ENCODE assay signal across 13 cellular contexts in genomic region chr3:52270252-52270754, GRCh38. TPM values are rescaled to one million over a fixed set of nuclear protein-coding genes. Genes with fewer than 3 reads are reported as not detected.
A peak's percentile ranks its signal among the peaks of the same experiment; 100 is the strongest.
DNase-seq lines count a peak whose midpoint lies in the region; ATAC-seq and TF ChIP-seq lines count a peak whose summit lies in the region.
"Had no signal": no experiment of that assay in that cellular context is flagged by ENCODE, and none has a peak within 500 bp of the region (broad histone marks: within the 10 kb centered on the region; RNA-seq: fewer than 3 reads in every experiment).

No MANE protein-coding gene starts in this region.

- H4K91ac ChIP-seq in mesenchymal stem cell (ENCODE audit: low read length): no peak overlapping the region

- H3K18ac ChIP-seq in mesenchymal stem cell (ENCODE audit: low read depth in 1 of 2, low read length in 2 of 2): no peak overlapping the region

- H2BK120ac ChIP-seq in mesenchymal stem cell (ENCODE audit: low read depth, low read length): no peak overlapping the region

- no peak overlapping the region for H3K4me2 ChIP-seq in mesenchymal stem cell (ENCODE audit: low read length, poor library complexity, severe bottlenecking)

- H2BK15ac ChIP-seq in mesenchymal stem cell (ENCODE audit: low read depth, poor library complexity, severe bottlenecking): no peak overlapping the region

- H3K79me1 ChIP-seq in mesenchymal stem cell (replicated peaks; ENCODE audit: low read length, poor library complexity, severe bottlenecking): peaks cover 4% of the 10 kb centered on the region

- H3K27ac ChIP-seq in cardiac muscle cell (peak overlapping the region; percentile 13), mesenchymal stem cell (ENCODE audit: low read length, poor library complexity, severe bottlenecking) (no peak overlapping the region), urinary bladder (ENCODE audit: low read depth) (peak overlapping the region; percentile 64)
- H3K27ac ChIP-seq: C4-2B, SK-N-MC had no signal

- DNase-seq in cardiac muscle cell (ENCODE audit: low read depth in 1 of 2, low spot score in 1 of 2) (no peak), Right ventricle myocardium superior (no peak), cardiac fibroblast (ENCODE audit: low read depth in 2 of 2) (peak; percentile 33 to 37), mesenchymal stem cell (no peak), NCI-H146 treated with DMSO at 0.1 percent for 48 hours (lab: John Stamatoyannopoulos, UW; ENCODE audit: unreplicated experiment) (no peak), G401 (ENCODE audit: low spot score) (no peak)
- DNase-seq: midbrain, NCI-H2171 treated with DMSO at 0.1 percent for 48 hours had no signal

- WGBS in mesenchymal stem cell: 49% methylated on average over 8 of the region's 9 CpGs
- WGBS in urinary bladder: 45% methylated on average over 9 of the region's 9 CpGs

- no peaks in the 10 kb centered on the region for H3K9me3 ChIP-seq in cardiac muscle cell (ENCODE audit: low read depth)
- no peaks in the 10 kb centered on the region for H3K9me3 ChIP-seq in mesenchymal stem cell (ENCODE audit: control insufficient read depth, low read length)

- H3K14ac ChIP-seq in mesenchymal stem cell (ENCODE audit: low read length in 2 of 2): no peak overlapping the region

- no peak overlapping the region for H2AK5ac ChIP-seq in mesenchymal stem cell (ENCODE audit: low read length, severe bottlenecking)

- H2AFZ ChIP-seq in mesenchymal stem cell (ENCODE audit: low read depth, low read length): no peak overlapping the region

- H3K9ac ChIP-seq in mesenchymal stem cell (ENCODE audit: low read length): peak overlapping the region; percentile 62

- no peak overlapping the region for H3K23ac ChIP-seq in mesenchymal stem cell (ENCODE audit: low read length in 2 of 2)

- in situ Hi-C loops in G401 (cut with HindIII; ENCODE audit: low sequenced_read_pairs): no loop called here

- ATAC-seq in Right ventricle myocardium superior (ENCODE audit: poor library complexity) (no peak), HG02870 (IDR thresholded peaks at IDR 0.05; ENCODE audit: unreplicated experiment) (no peak)

- H3K4me1 ChIP-seq in cardiac muscle cell (ENCODE audit: low read depth) (no peaks in the 10 kb centered on the region), mesenchymal stem cell (ENCODE audit: control insufficient read depth, insufficient read depth, low read depth, low read length) (peaks cover 10% of the 10 kb centered on the region), urinary bladder (ENCODE audit: insufficient read depth) (peaks cover 1% of the 10 kb centered on the region)

- H3K4me3 ChIP-seq in cardiac muscle cell (no peak overlapping the region), cardiac fibroblast (replicated peaks in 1 of 2; ENCODE audit: low read depth in 2 of 2, low read length in 2 of 2) (no peak overlapping the region), mesenchymal stem cell (ENCODE audit: insufficient read depth in 1 of 2, low read depth in 1 of 2, low read length in 2 of 2) (no peak overlapping the region), urinary bladder (ENCODE audit: low read depth, low read length) (no peak overlapping the region)
- H3K4me3 ChIP-seq: SK-N-MC had no signal

- H4K8ac ChIP-seq in mesenchymal stem cell (ENCODE audit: low read length): no peak overlapping the region

- H3K36me3 ChIP-seq in cardiac muscle cell (peaks cover 53% of the 10 kb centered on the region), mesenchymal stem cell (ENCODE audit: control insufficient read depth in 1 of 2, insufficient read depth in 2 of 2, low read depth in 1 of 2, low read length in 2 of 2) (peaks cover 33 to 70% of the 10 kb centered on the region in 2 experiments), urinary bladder (ENCODE audit: insufficient read depth) (peaks cover 1% of the 10 kb centered on the region)

- H3K27me3 ChIP-seq in cardiac muscle cell (no peaks in the 10 kb centered on the region), mesenchymal stem cell (ENCODE audit: control insufficient read depth in 1 of 2, insufficient read depth in 1 of 2, low read length in 2 of 2) (no peaks in the 10 kb centered on the region)

- TF ChIP-seq CTCF in cardiac muscle cell (IDR thresholded peaks at IDR 0.05; ENCODE audit: low read depth, low read length): no peak
- no peak for TF ChIP-seq CTCF in cardiac fibroblast (IDR thresholded peaks at IDR 0.05; ENCODE audit: low read depth, low read length)

- no peak overlapping the region for H2BK12ac ChIP-seq in mesenchymal stem cell (ENCODE audit: low read length in 2 of 2)

- intact Hi-C loops in Right ventricle myocardium superior (cut with DNase I): no loop called here

- H3K4ac ChIP-seq in mesenchymal stem cell (ENCODE audit: low read depth in 1 of 2, low read length in 2 of 2): no peak overlapping the region

- no peak overlapping the region for H2BK5ac ChIP-seq in mesenchymal stem cell (ENCODE audit: low read depth, low read length, poor library complexity, severe bottlenecking)

RNA-seq across cellular contexts. Expression of gene WDR82, which starts 8.1 kb away (rescaled TPM):
- total RNA-seq in cardiac muscle cell: 30.7 and 36.6 TPM in 2 replicates
- 35.4 and 49.0 TPM in 2 replicates for polyA plus RNA-seq in cardiac muscle cell
- 61.0 TPM for total RNA-seq in Right ventricle myocardium superior
- polyA plus RNA-seq in mesenchymal stem cell (2013, experiment 1 of 2): 29.2 TPM
- 30.0 TPM for polyA plus RNA-seq in mesenchymal stem cell (2013, experiment 2 of 2)
- total RNA-seq in urinary bladder: 70.2 TPM
- 73.7 TPM for polyA plus RNA-seq in urinary bladder
- total RNA-seq in G401 (2014; rRNA removed; shearing (Covaris generic)): 89.2 and 115 TPM in 2 replicates

RNA-seq across cellular contexts. Expression of gene GLYCTK, which starts 17.3 kb away (rescaled TPM):
- 6.9 and 11.5 TPM in 2 replicates for total RNA-seq in cardiac muscle cell
- 1.2 and 8.6 TPM in 2 replicates for polyA plus RNA-seq in cardiac muscle cell
- total RNA-seq in Right ventricle myocardium superior: 5.3 TPM
- 2.2 TPM for polyA plus RNA-seq in mesenchymal stem cell (2013, experiment 1 of 2)
- polyA plus RNA-seq in mesenchymal stem cell (2013, experiment 2 of 2): 2.4 TPM
- total RNA-seq in urinary bladder: 4.2 TPM
- 7.7 TPM for polyA plus RNA-seq in urinary bladder
- 14.8 and 24.5 TPM in 2 replicates for total RNA-seq in G401 (2014; rRNA removed; shearing (Covaris generic))

RNA-seq across cellular contexts. Expression of gene PPM1M, which starts 24.7 kb away (rescaled TPM):
- total RNA-seq in cardiac muscle cell (4.8 and 13.1 TPM in 2 replicates), Right ventricle myocardium superior (8.4 TPM), urinary bladder (12.3 TPM)
- polyA plus RNA-seq in cardiac muscle cell (10.7 and 16.1 TPM in 2 replicates), urinary bladder (27.1 TPM)
- 11.3 TPM for polyA plus RNA-seq in mesenchymal stem cell (2013, experiment 1 of 2)
- 10.9 TPM for polyA plus RNA-seq in mesenchymal stem cell (2013, experiment 2 of 2)
- total RNA-seq in G401 (2014; rRNA removed; shearing (Covaris generic)): 0.43 and 1.4 TPM in 2 replicates

RNA-seq across cellular contexts. Expression of gene TWF2, which starts 31.3 kb away (rescaled TPM):
- total RNA-seq in cardiac muscle cell (53.0 and 70.5 TPM in 2 replicates), Right ventricle myocardium superior (131 TPM), urinary bladder (36.7 TPM)
- polyA plus RNA-seq in cardiac muscle cell (42.3 and 43.6 TPM in 2 replicates), urinary bladder (75.3 TPM)
- polyA plus RNA-seq in mesenchymal stem cell (2013, experiment 1 of 2): 91.9 TPM
- 91.8 TPM for polyA plus RNA-seq in mesenchymal stem cell (2013, experiment 2 of 2)
- total RNA-seq in G401 (2014; rRNA removed; shearing (Covaris generic)): 237 and 258 TPM in 2 replicates

RNA-seq across cellular contexts. Expression of gene TLR9, which starts 44.9 kb away (rescaled TPM):
- 0.15 TPM in 1 of 2 replicates, not detected in the other for total RNA-seq in cardiac muscle cell
- polyA plus RNA-seq in cardiac muscle cell: 0.51 TPM in 1 of 2 replicates, not detected in the other
- 0.32 TPM for total RNA-seq in Right ventricle myocardium superior
- polyA plus RNA-seq in mesenchymal stem cell (2013, experiment 1 of 2): not detected
- polyA plus RNA-seq in mesenchymal stem cell (2013, experiment 2 of 2): 0.01 TPM
- 0.11 TPM for total RNA-seq in urinary bladder
- 0.33 TPM for polyA plus RNA-seq in urinary bladder
- total RNA-seq in G401 (2014; rRNA removed; shearing (Covaris generic)): 0.07 TPM in 1 of 2 replicates, not detected in the other
- total RNA-seq: H1 had no signal

Comparison
In these comparisons a context has a peak if more than half of its experiments do, and no peak if none do; other contexts are left out.
1. DNase-seq: peak in cardiac fibroblast (2 of 2); none in cardiac muscle cell (0 of 2), Right ventricle myocardium superior (single experiment), mesenchymal stem cell (single experiment), NCI-H146 treated with DMSO at 0.1 percent for 48 hours (single experiment) and G401 (single experiment).